Comparison of ENCODE assay signal across 26 cellular contexts in genomic region chr2:210269148-210269547, GRCh38. TPM values are rescaled to one million over a fixed set of nuclear protein-coding genes. Genes with fewer than 3 reads are reported as not detected.
"Had no signal": no experiment of that assay in that cellular context is flagged by ENCODE, and none has a peak within 500 bp of the region (broad histone marks: within the 10 kb centered on the region; RNA-seq: fewer than 3 reads in every experiment).

No MANE protein-coding gene starts in this region.

- H3K4me1 ChIP-seq: SJSA1 had no signal

- H3K9me3 ChIP-seq: SJSA1 had no signal

- H3K27me3 Mint-ChIP-seq: activated CD4-positive, alpha-beta memory T cell treated with anti-CD3 and anti-CD28 coated beads, Interleukin-2, amount 10 ng/mL, durations not matched to agents 7 days and 5 days; activated naive CD4-positive, alpha-beta T cell treated with anti-CD3 and anti-CD28 coated beads, Interleukin-2, amount 10 ng/mL, durations not matched to agents 7 days and 5 days had no signal

- H3K36me3 ChIP-seq: brain microvascular endothelial cell, cardiac muscle cell, SJSA1 had no signal

- H3K4me1 Mint-ChIP-seq: activated CD4-positive, alpha-beta memory T cell treated with anti-CD3 and anti-CD28 coated beads, Interleukin-2, amount 10 ng/mL, durations not matched to agents 7 days and 5 days; activated CD4-positive, alpha-beta T cell treated with anti-CD3 and anti-CD28 coated beads for 36 hours; activated naive CD4-positive, alpha-beta T cell treated with anti-CD3 and anti-CD28 coated beads, Interleukin-2, amount 10 ng/mL, durations not matched to agents 7 days and 5 days; activated naive CD8-positive, alpha-beta T cell treated with anti-CD3 and anti-CD28 coated beads for 36 hours; T-helper 17 cell had no signal

- H3K9me3 Mint-ChIP-seq: activated CD4-positive, alpha-beta memory T cell treated with anti-CD3 and anti-CD28 coated beads, Interleukin-2, amount 10 ng/mL, durations not matched to agents 7 days and 5 days; activated naive CD4-positive, alpha-beta T cell treated with anti-CD3 and anti-CD28 coated beads, Interleukin-2, amount 10 ng/mL, durations not matched to agents 7 days and 5 days; activated naive CD8-positive, alpha-beta T cell treated with anti-CD3 and anti-CD28 coated beads for 36 hours; activated T-cell treated with anti-CD3 and anti-CD28 coated beads, Interleukin-2, amount 50 U/mL, for 72 hours; activated T-helper 2 cell treated with anti-CD3 and anti-CD28 coated beads, Interferon-gamma antibody, Interleukin-2, Interleukin-4, amounts not matched to agents 10 μg/mL and 5 μg/mL and 100 μg/mL, durations not matched to agents 14 hours and 24 hours and 36 hours had no signal

- H3K27ac Mint-ChIP-seq: activated CD4-positive, alpha-beta memory T cell treated with anti-CD3 and anti-CD28 coated beads, Interleukin-2, amount 10 ng/mL, durations not matched to agents 7 days and 5 days; activated CD4-positive, alpha-beta T cell treated with anti-CD3 and anti-CD28 coated beads for 36 hours; activated naive CD4-positive, alpha-beta T cell treated with anti-CD3 and anti-CD28 coated beads, Interleukin-2, amount 10 ng/mL, durations not matched to agents 7 days and 5 days; activated naive CD8-positive, alpha-beta T cell treated with anti-CD3 and anti-CD28 coated beads for 36 hours; activated T-cell treated with anti-CD3 and anti-CD28 coated beads, Interleukin-2, amount 50 U/mL, for 72 hours; activated T-helper 2 cell treated with anti-CD3 and anti-CD28 coated beads, Interferon-gamma antibody, Interleukin-2, Interleukin-4, amounts not matched to agents 10 μg/mL and 5 μg/mL and 100 μg/mL, durations not matched to agents 14 hours and 24 hours and 36 hours; T-helper 17 cell had no signal

- ATAC-seq: activated CD4-positive, alpha-beta T cell treated with anti-CD3 and anti-CD28 coated beads for 36 hours; activated T-cell treated with anti-CD3 and anti-CD28 coated beads, Interleukin-2, amount 50 U/mL, for 72 hours; PC-3; T-helper 17 cell had no signal

- DNase-seq: activated CD4-positive, alpha-beta memory T cell treated with anti-CD3 and anti-CD28 coated beads, Interleukin-2, amount 10 ng/mL, durations not matched to agents 7 days and 5 days; activated CD4-positive, alpha-beta T cell treated with anti-CD3 and anti-CD28 coated beads for 36 hours; activated CD4-positive, alpha-beta T cell treated with anti-CD3 and anti-CD28 coated beads, Interleukin-2, amount 50 U/mL, for 1 hour; activated gamma-delta T cell treated with Interleukin-2 at 50 U/mL for 16 hours; activated naive CD4-positive, alpha-beta T cell treated with anti-CD3 and anti-CD28 coated beads, Interleukin-2, amount 10 ng/mL, durations not matched to agents 7 days and 5 days; activated naive CD8-positive, alpha-beta T cell treated with anti-CD3 and anti-CD28 coated beads for 36 hours; activated T-cell treated with anti-CD3 and anti-CD28 coated beads for 4 hours; activated T-cell treated with anti-CD3 and anti-CD28 coated beads, Interleukin-2, amount 50 U/mL, for 72 hours; brain microvascular endothelial cell; KBM-7; NCI-H1048; NCI-H146; NCI-H187 treated with DMSO at 0.1 percent for 48 hours; NCI-H2081 treated with DMSO at 0.1 percent for 48 hours; NCI-H510A treated with DMSO at 0.1 percent for 48 hours; PC-3; SHP77; T-helper 17 cell; T-helper 9 cell had no signal

- H3K27ac ChIP-seq: brain microvascular endothelial cell, cardiac muscle cell, SJSA1, VCaP had no signal

- H3K27me3 ChIP-seq: brain microvascular endothelial cell, cardiac muscle cell, SJSA1 had no signal

- H3K4me3 Mint-ChIP-seq: activated CD4-positive, alpha-beta memory T cell treated with anti-CD3 and anti-CD28 coated beads, Interleukin-2, amount 10 ng/mL, durations not matched to agents 7 days and 5 days; activated CD4-positive, alpha-beta T cell treated with anti-CD3 and anti-CD28 coated beads for 36 hours; activated naive CD4-positive, alpha-beta T cell treated with anti-CD3 and anti-CD28 coated beads, Interleukin-2, amount 10 ng/mL, durations not matched to agents 7 days and 5 days; activated naive CD8-positive, alpha-beta T cell treated with anti-CD3 and anti-CD28 coated beads for 36 hours; activated T-cell treated with anti-CD3 and anti-CD28 coated beads, Interleukin-2, amount 50 U/mL, for 72 hours; T-helper 17 cell had no signal

- H3K4me3 ChIP-seq: cardiac muscle cell, SJSA1 had no signal

- H3K36me3 Mint-ChIP-seq: activated naive CD4-positive, alpha-beta T cell treated with anti-CD3 and anti-CD28 coated beads, Interleukin-2, amount 10 ng/mL, durations not matched to agents 7 days and 5 days; activated naive CD8-positive, alpha-beta T cell treated with anti-CD3 and anti-CD28 coated beads for 36 hours had no signal

RNA-seq across cellular contexts. Expression of gene ACADL, which starts 43.9 kb away (rescaled TPM):
- total RNA-seq: activated CD4-positive, alpha-beta memory T cell treated with anti-CD3 and anti-CD28 coated beads, Interleukin-2, amount 10 ng/mL, durations not matched to agents 7 days and 5 days; activated CD4-positive, alpha-beta T cell treated with anti-CD3 and anti-CD28 coated beads for 36 hours; activated CD8-positive, alpha-beta memory T cell treated with anti-CD3 and anti-CD28 coated beads for 36 hours; activated naive CD8-positive, alpha-beta T cell treated with anti-CD3 and anti-CD28 coated beads for 36 hours; activated T-cell treated with anti-CD3 and anti-CD28 coated beads, Interleukin-2, amount 50 U/mL, for 72 hours; activated T-helper 2 cell treated with anti-CD3 and anti-CD28 coated beads, Interferon-gamma antibody, Interleukin-2, Interleukin-4, amounts not matched to agents 10 μg/mL and 5 μg/mL and 100 μg/mL, durations not matched to agents 14 hours and 24 hours and 36 hours; LHCN-M2; M059J; SJSA1; T-helper 17 cell had no signal

RNA-seq across cellular contexts. Expression of gene MYL1, which starts 45.8 kb away (rescaled TPM):
- total RNA-seq: activated CD4-positive, alpha-beta memory T cell treated with anti-CD3 and anti-CD28 coated beads, Interleukin-2, amount 10 ng/mL, durations not matched to agents 7 days and 5 days; activated CD4-positive, alpha-beta T cell treated with anti-CD3 and anti-CD28 coated beads for 36 hours; activated CD8-positive, alpha-beta memory T cell treated with anti-CD3 and anti-CD28 coated beads for 36 hours; activated naive CD8-positive, alpha-beta T cell treated with anti-CD3 and anti-CD28 coated beads for 36 hours; activated T-cell treated with anti-CD3 and anti-CD28 coated beads, Interleukin-2, amount 50 U/mL, for 72 hours; activated T-helper 2 cell treated with anti-CD3 and anti-CD28 coated beads, Interferon-gamma antibody, Interleukin-2, Interleukin-4, amounts not matched to agents 10 μg/mL and 5 μg/mL and 100 μg/mL, durations not matched to agents 14 hours and 24 hours and 36 hours; cardiac muscle cell; M059J; PC-3; SJSA1; T-helper 17 cell had no signal
